8 cellular contexts compared by ENCODE assay signal in the genomic region with DNA sequence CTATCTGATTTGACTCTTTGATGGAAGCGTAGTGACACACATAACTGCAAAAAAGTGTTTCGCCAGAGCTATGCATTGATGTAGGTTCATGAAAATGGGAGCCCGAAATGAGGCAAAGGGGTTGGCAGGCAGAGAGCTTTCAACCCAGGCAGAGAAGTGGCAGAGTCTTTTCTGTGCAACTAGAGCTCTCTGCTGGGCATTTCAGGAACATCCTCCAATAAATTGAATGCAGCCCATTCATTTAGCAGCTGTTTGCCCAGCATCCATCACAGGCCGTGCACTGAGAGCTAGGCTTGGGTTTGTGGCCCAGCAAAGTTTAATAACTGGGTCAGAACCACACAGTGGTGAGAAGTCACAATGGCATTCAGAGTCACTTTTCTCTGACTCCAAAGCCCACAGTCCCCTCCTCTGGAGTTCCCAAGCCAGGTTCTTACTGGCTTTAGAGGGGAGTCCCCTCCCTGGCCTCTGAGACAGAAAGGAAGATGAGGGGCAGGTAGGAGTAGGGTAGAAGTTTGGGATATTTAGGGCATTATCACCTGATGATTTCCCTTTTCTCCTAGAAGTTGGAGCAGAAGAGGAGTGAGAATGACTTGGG. TPM values are rescaled to one million over a fixed set of nuclear protein-coding genes. Genes with fewer than 3 reads are reported as not detected.
DNase-seq lines count a peak whose midpoint lies in the region; ATAC-seq and TF ChIP-seq lines count a peak whose summit lies in the region.

No MANE protein-coding gene starts in this region.

- H3K9ac ChIP-seq in OCI-LY3 (ENCODE audit: low read length) (no peak overlapping the region), neural cell (ENCODE audit: low read length) (no peak overlapping the region)

- DNase-seq in HuH-7 (ENCODE audit: low spot score): peak; percentile 49
- peak; percentile 21 for DNase-seq in dedifferentiated amniotic fluid mesenchymal stem cell (ENCODE audit: extremely low spot score)

- H3K9me2 ChIP-seq in DOHH2 (replicated peaks; ENCODE audit: control insufficient read depth, low read length) (no peaks in the 10 kb centered on the region), neural cell (ENCODE audit: insufficient read depth, low read length) (no peaks in the 10 kb centered on the region)

- H3K36me3 ChIP-seq in DOHH2 (ENCODE audit: control insufficient read depth, low read length) (no peaks in the 10 kb centered on the region), OCI-LY3 (replicated peaks; ENCODE audit: low read depth, low read length) (no peaks in the 10 kb centered on the region), neural cell (ENCODE audit: insufficient read depth, low read length) (no peaks in the 10 kb centered on the region)

- H3K27ac ChIP-seq in DOHH2 (ENCODE audit: low read depth, low read length): no peak overlapping the region
- no peak overlapping the region for H3K27ac ChIP-seq in OCI-LY3 (ENCODE audit: low read length)
- H3K27ac ChIP-seq in neural cell (ENCODE audit: low read length): no peak overlapping the region

- H3K79me2 ChIP-seq in DOHH2 (ENCODE audit: control insufficient read depth, low read length) (no peaks in the 10 kb centered on the region), OCI-LY3 (ENCODE audit: low read length) (no peaks in the 10 kb centered on the region), neural cell (replicated peaks; ENCODE audit: insufficient read depth, low read length) (no peaks in the 10 kb centered on the region)

- ATAC-seq in HG03469 (IDR thresholded peaks at IDR 0.05; ENCODE audit: unreplicated experiment): no peak
- no peak for ATAC-seq in GM21381 (IDR thresholded peaks at IDR 0.05; ENCODE audit: unreplicated experiment)
- ATAC-seq in GM21447 (IDR thresholded peaks at IDR 0.05; ENCODE audit: unreplicated experiment): no peak

- H4K20me1 ChIP-seq in DOHH2 (ENCODE audit: control insufficient read depth, insufficient read depth, low read depth, low read length): no peaks in the 10 kb centered on the region
- no peaks in the 10 kb centered on the region for H4K20me1 ChIP-seq in OCI-LY3 (ENCODE audit: insufficient read depth, low read length)
- H4K20me1 ChIP-seq in neural cell (ENCODE audit: insufficient read depth): no peaks in the 10 kb centered on the region

- peaks cover 9% of the 10 kb centered on the region; the same call in 1 of the 2 replicates for H3K27me3 ChIP-seq in DOHH2 (ENCODE audit: control insufficient read depth, low read length)
- H3K27me3 ChIP-seq in OCI-LY3 (ENCODE audit: low read depth, low read length): peaks cover 39% of the 10 kb centered on the region
- no peaks in the 10 kb centered on the region for H3K27me3 ChIP-seq in neural cell (ENCODE audit: insufficient read depth, low read depth, low read length)

- H3F3A ChIP-seq in DOHH2 (ENCODE audit: control insufficient read depth, insufficient read depth) (no peaks in the 10 kb centered on the region), neural cell (ENCODE audit: insufficient read depth, low read length, poor library complexity, severe bottlenecking) (no peaks in the 10 kb centered on the region)

- H3K4me3 ChIP-seq in DOHH2 (ENCODE audit: low read length): no peak overlapping the region
- no peak overlapping the region for H3K4me3 ChIP-seq in OCI-LY3 (ENCODE audit: low read length)
- no peak overlapping the region for H3K4me3 ChIP-seq in neural cell (ENCODE audit: low read length)

- peak; percentile 24 for TF ChIP-seq CTCF in DOHH2 (IDR thresholded peaks at IDR 0.05; ENCODE audit: low read depth, low read length, poor library complexity, severe bottlenecking)
- TF ChIP-seq CTCF in OCI-LY3 (IDR thresholded peaks at IDR 0.05; ENCODE audit: low read depth, low read length): peak; percentile 62
- peak; percentile 83 for TF ChIP-seq CTCF in neural cell (IDR thresholded peaks at IDR 0.05; ENCODE audit: poor library complexity, severe bottlenecking)

- TF ChIP-seq RAD21 in neural cell (conservative IDR thresholded peaks at IDR 0.05): peak; percentile 83

- no peaks in the 10 kb centered on the region for H3K4me1 ChIP-seq in DOHH2 (ENCODE audit: control insufficient read depth, low read length)
- H3K4me1 ChIP-seq in OCI-LY3 (ENCODE audit: low read length): no peaks in the 10 kb centered on the region

- no peak for TF ChIP-seq EP300 in neural cell (conservative IDR thresholded peaks at IDR 0.05; ENCODE audit: poor library complexity, severe bottlenecking)

- H3K9me3 ChIP-seq in DOHH2 (ENCODE audit: control insufficient read depth, insufficient read depth, low read length) (no peaks in the 10 kb centered on the region), OCI-LY3 (ENCODE audit: insufficient read depth, low read length) (no peaks in the 10 kb centered on the region), neural cell (ENCODE audit: low read length) (no peaks in the 10 kb centered on the region)

- H3K4me2 ChIP-seq in DOHH2 (ENCODE audit: low read length) (no peak overlapping the region), OCI-LY3 (ENCODE audit: low read length) (no peak overlapping the region), neural cell (ENCODE audit: low read length) (no peak overlapping the region)

- H2AFZ ChIP-seq in OCI-LY3 (ENCODE audit: low read depth, low read length) (no peak overlapping the region), neural cell (ENCODE audit: low read depth, low read length) (no peak overlapping the region)

TF ChIP-seq in neural cell, 6 proteins besides CTCF, POLR2A, EP300 and RAD21:
- TF ChIP-seq SMC3 (conservative IDR thresholded peaks at IDR 0.05; ENCODE audit: poor library complexity): peak; percentile 80
- TF ChIP-seq POLR2AphosphoS5 (IDR thresholded peaks at IDR 0.05): no peak

RNA-seq across cellular contexts. Expression of gene ELMO2, which starts 31.8 kb away (rescaled TPM):
- 72.0 and 79.9 TPM in 2 replicates for polyA plus RNA-seq in neural cell
- polyA minus RNA-seq in neural cell: 107 and 122 TPM in 2 replicates

Comparison
In these comparisons a context has a peak if more than half of its experiments do, and no peak if none do; other contexts are left out.
1. CTCF ChIP-seq: peak in every context shown above with its lines; median percentile 83 in neural cell; 62 in OCI-LY3; 24 in DOHH2.